Comparison of ENCODE assay signal across 3 cellular contexts in genomic region chr16:48234630-48235029, GRCh38.
A peak's percentile ranks its signal among the peaks of the same experiment; 100 is the strongest.
TF ChIP-seq lines count a peak whose summit lies in the region.

No MANE protein-coding gene starts in this region.

TF ChIP-seq in GM23338, 12 proteins besides CTCF, POLR2A, EP300 and RAD21:
- TF ChIP-seq POLR2AphosphoS5 (IDR thresholded peaks at IDR 0.05; ENCODE audit: low read depth): no peak
- no peak for TF ChIP-seq JUNB (IDR thresholded peaks at IDR 0.05; ENCODE audit: unreplicated experiment)
- no peak for TF ChIP-seq ZNF331 (CRISPR knock-in tag; IDR thresholded peaks at IDR 0.05; ENCODE audit: low read depth)
- TF ChIP-seq ZNF114 (CRISPR knock-in tag; IDR thresholded peaks at IDR 0.05): no peak
TF ChIP-seq in GM23338: peak in this region for 0.

TF ChIP-seq in H1, 55 proteins besides CTCF, POLR2A, EP300 and RAD21:
- TF ChIP-seq SIRT6 (IDR thresholded peaks at IDR 0.05; ENCODE audit: low read length): no peak

TF ChIP-seq in liver, 16 proteins besides CTCF, POLR2A, EP300 and RAD21:
- TF ChIP-seq RXRA (IDR thresholded peaks at IDR 0.05) (peak; percentile 65 to 66), YY1 (IDR thresholded peaks at IDR 0.05) (no peak), HNF4G (IDR thresholded peaks at IDR 0.05) (peak; percentile 16), HNF4A (conservative IDR thresholded peaks at IDR 0.05) (peak; percentile 55 to 60)
